25 cellular contexts compared by ENCODE assay signal in genomic region chr15:87906444-87906843, GRCh38.
"Had no signal": no experiment of that assay in that cellular context is flagged by ENCODE, and none has a peak within 500 bp of the region (broad histone marks: within the 10 kb centered on the region; RNA-seq: fewer than 3 reads in every experiment).

No MANE protein-coding gene starts in this region.

- H3K4me2 ChIP-seq: hepatocyte had no signal

- H3K4me1 ChIP-seq: colonic mucosa, foreskin keratinocyte, gastroesophageal sphincter, heart left ventricle, left lung, lower lobe of right lung had no signal

- H3K4me1 Mint-ChIP-seq: endodermal cell, mesothelial cell of epicardium, naive B cell had no signal

- H3K27me3 ChIP-seq: colonic mucosa, foreskin keratinocyte, heart left ventricle, hepatocyte had no signal

- FAIRE-seq: endometrium, frontal cortex, islet of Langerhans, keratinocyte had no signal

- H3K36me3 Mint-ChIP-seq: mesothelial cell of epicardium, naive B cell had no signal

- ATAC-seq: effector memory CD8-positive, alpha-beta T cell; esophagus mucosa; foreskin keratinocyte; gastroesophageal sphincter; heart left ventricle; left cardiac atrium; left lung; left ventricle myocardium superior; lower lobe of right lung; mucosa of descending colon had no signal

- H3K27ac Mint-ChIP-seq: dendritic cell treated with granulocyte-macrophage colony-stimulating factor and Interleukin-4, amounts not matched to agents 40 ng/mL and 50 ng/mL, for 4 days; effector memory CD8-positive, alpha-beta T cell; endodermal cell; mesothelial cell of epicardium; naive B cell had no signal

- H3K4me3 Mint-ChIP-seq: dendritic cell treated with granulocyte-macrophage colony-stimulating factor and Interleukin-4, amounts not matched to agents 40 ng/mL and 50 ng/mL, for 4 days; effector memory CD8-positive, alpha-beta T cell; endodermal cell; mesothelial cell of epicardium; naive B cell had no signal

- DNase-seq: colonic mucosa; cortex of kidney; effector CD8-positive, alpha-beta T cell; effector memory CD8-positive, alpha-beta T cell; endodermal cell; erythroblast; foreskin keratinocyte; heart left ventricle; left cardiac atrium; left lung; left ventricle myocardium superior; lower lobe of right lung; mesenchymal stem cell; mucosa of descending colon; naive B cell had no signal

- H3K79me2 ChIP-seq: hepatocyte had no signal

- H3K36me3 ChIP-seq: colonic mucosa, gastroesophageal sphincter, heart left ventricle, left lung, lower lobe of right lung had no signal

- H2AFZ ChIP-seq: hepatocyte had no signal

- H3K27ac ChIP-seq: colonic mucosa, epithelial cell of prostate, foreskin keratinocyte, gastroesophageal sphincter, heart left ventricle, hepatocyte, left lung, lower lobe of right lung had no signal

- H3K27me3 Mint-ChIP-seq: naive B cell had no signal

- H3K9me3 Mint-ChIP-seq: dendritic cell treated with granulocyte-macrophage colony-stimulating factor and Interleukin-4, amounts not matched to agents 40 ng/mL and 50 ng/mL, for 4 days; endodermal cell; mesothelial cell of epicardium had no signal

- H3K4me3 ChIP-seq: colonic mucosa, gastroesophageal sphincter, heart left ventricle, hepatocyte, left lung, lower lobe of right lung, mucosa of descending colon had no signal

- H3K9me3 ChIP-seq: colonic mucosa, gastroesophageal sphincter, heart left ventricle, left lung, lower lobe of right lung, mucosa of descending colon had no signal
